Comparison of ENCODE assay signal across 9 cellular contexts in genomic region chr15:40334941-40335795, GRCh38. TPM values are rescaled to one million over a fixed set of nuclear protein-coding genes. Genes with fewer than 3 reads are reported as not detected.
DNase-seq lines count a peak whose midpoint lies in the region; ATAC-seq and TF ChIP-seq lines count a peak whose summit lies in the region.
"Had no signal": no experiment of that assay in that cellular context is flagged by ENCODE, and none has a peak within 500 bp of the region (broad histone marks: within the 10 kb centered on the region; RNA-seq: fewer than 3 reads in every experiment).

No MANE protein-coding gene starts in this region.

- peaks cover 0 to 18% of the 10 kb centered on the region in 2 donors for H3K36me3 ChIP-seq in gastrocnemius medialis

- H3K36me3 Mint-ChIP-seq in activated CD4-positive, alpha-beta memory T cell treated with anti-CD3 and anti-CD28 coated beads for 36 hours: no peaks in the 10 kb centered on the region
- H3K36me3 Mint-ChIP-seq: activated naive CD8-positive, alpha-beta T cell treated with anti-CD3 and anti-CD28 coated beads for 36 hours; memory B cell had no signal

- H3K9me3 ChIP-seq in gastrocnemius medialis: no peaks in the 10 kb centered on the region

- CTCF ChIA-PET in activated CD4-positive, alpha-beta memory T cell treated with anti-CD3 and anti-CD28 coated beads for 36 hours (lab: Charles Lee): interaction anchor here (1.3 to 12.8 kb wide), 10 partner anchors 8 to 88 kb away, joined by 3 to 248 read pairs (median 24); partner anchors contain the start of genes INAFM2 and PLCB2

- no peak overlapping the region for H3K4me3 Mint-ChIP-seq in activated CD4-positive, alpha-beta memory T cell treated with anti-CD3 and anti-CD28 coated beads for 36 hours
- H3K4me3 Mint-ChIP-seq: activated naive CD8-positive, alpha-beta T cell treated with anti-CD3 and anti-CD28 coated beads for 36 hours; memory B cell had no signal

- peaks cover 11% of the 10 kb centered on the region for H3K4me1 Mint-ChIP-seq in activated CD4-positive, alpha-beta memory T cell treated with anti-CD3 and anti-CD28 coated beads for 36 hours (ENCODE audit: low read depth)

- peaks cover 60 to 74% of the 10 kb centered on the region in 2 donors for H3K4me1 ChIP-seq in gastrocnemius medialis

- no peak for TF ChIP-seq CTCF in HL-60 (IDR thresholded peaks at IDR 0.05; ENCODE audit: insufficient read depth, low read length)
- TF ChIP-seq CTCF in dorsolateral prefrontal cortex (IDR thresholded peaks at IDR 0.05 in 54 of 56, conservative IDR thresholded peaks at IDR 0.05 in 2 of 56; ENCODE audit: low read depth in 1 of 56, partially characterized antibody in 56 of 56): no peak
- TF ChIP-seq CTCF in gastrocnemius medialis (IDR thresholded peaks at IDR 0.05 in 4 of 5, conservative IDR thresholded peaks at IDR 0.05 in 1 of 5): no peak

- no peaks in the 10 kb centered on the region for H3K9me3 Mint-ChIP-seq in activated CD4-positive, alpha-beta memory T cell treated with anti-CD3 and anti-CD28 coated beads for 36 hours
- H3K9me3 Mint-ChIP-seq: activated naive CD8-positive, alpha-beta T cell treated with anti-CD3 and anti-CD28 coated beads for 36 hours; memory B cell had no signal

- H3K27me3 ChIP-seq in HL-60 (ENCODE audit: insufficient read depth, poor library complexity, severe bottlenecking): no peaks in the 10 kb centered on the region
- no peaks in the 10 kb centered on the region for H3K27me3 ChIP-seq in dorsolateral prefrontal cortex
- no peaks in the 10 kb centered on the region for H3K27me3 ChIP-seq in gastrocnemius medialis

- ATAC-seq in gastrocnemius medialis (no peak), GM18520 (IDR thresholded peaks at IDR 0.05; ENCODE audit: unreplicated experiment) (no peak)

- in situ Hi-C loops in gastrocnemius medialis (cut with MboI; ENCODE audit: low sequenced_read_pairs in 4 of 4): no loop called here

- no peak for TF ChIP-seq POLR2A in gastrocnemius medialis (IDR thresholded peaks at IDR 0.05)

- no peaks in the 10 kb centered on the region for H3K27me3 Mint-ChIP-seq in activated CD4-positive, alpha-beta memory T cell treated with anti-CD3 and anti-CD28 coated beads for 36 hours
- H3K27me3 Mint-ChIP-seq: activated naive CD8-positive, alpha-beta T cell treated with anti-CD3 and anti-CD28 coated beads for 36 hours had no signal

- peak in 1 of 2 experiments; percentile 72 for DNase-seq in HL-60 (ENCODE audit: low read depth in 1 of 2, low spot score in 1 of 2)
- DNase-seq in dorsolateral prefrontal cortex: no peak
- peak in 1 of 2 donors; percentile 44 for DNase-seq in gastrocnemius medialis
- DNase-seq in activated CD4-positive, alpha-beta memory T cell treated with anti-CD3 and anti-CD28 coated beads for 36 hours: no peak
- DNase-seq in NCI-H345 (lab: John Stamatoyannopoulos, UW): no peak
- DNase-seq: activated naive CD8-positive, alpha-beta T cell treated with anti-CD3 and anti-CD28 coated beads for 36 hours; GOT3 had no signal

- POLR2A ChIA-PET in activated CD4-positive, alpha-beta memory T cell treated with anti-CD3 and anti-CD28 coated beads for 36 hours (lab: Charles Lee): interaction anchor here (0.6 kb wide), 1 partner anchor 28 kb away, joined by 3 read pairs; the partner anchor contains the start of gene PLCB2

- no peak overlapping the region for H3K4me3 ChIP-seq in HL-60 (replicated peaks; ENCODE audit: insufficient read depth, low read length)
- no peak overlapping the region for H3K4me3 ChIP-seq in dorsolateral prefrontal cortex
- no peak overlapping the region for H3K4me3 ChIP-seq in gastrocnemius medialis

- H3K27ac ChIP-seq in HL-60 (replicated peaks) (peak overlapping the region; percentile 85), dorsolateral prefrontal cortex (peak overlapping the region in 46 of 59 donors; percentile 0 to 85 (median 68)), gastrocnemius medialis (peak overlapping the region; percentile 58 to 99 (median 98))

- H3K27ac Mint-ChIP-seq in activated CD4-positive, alpha-beta memory T cell treated with anti-CD3 and anti-CD28 coated beads for 36 hours: no peak overlapping the region
- H3K27ac Mint-ChIP-seq: activated naive CD8-positive, alpha-beta T cell treated with anti-CD3 and anti-CD28 coated beads for 36 hours had no signal

- intact Hi-C loops in dorsolateral prefrontal cortex (cut with DNase I): loop anchor here in 1 of 2 donors (5.0 kb wide), 1 partner anchor 58 kb away; no protein-coding TSS in a partner anchor
- intact Hi-C loops in gastrocnemius medialis (cut with DNase I; ENCODE audit: low total_unique reads): no loop called here
- intact Hi-C loops in activated CD4-positive, alpha-beta memory T cell treated with anti-CD3 and anti-CD28 coated beads for 36 hours (cut with micrococcal nuclease): no loop called here

RNA-seq across cellular contexts. Expression of gene CCDC9B, which starts 5.6 kb away (rescaled TPM):
- 10 to 100 TPM in 114 of 120 experiments, 1 to 10 TPM in 6; 7.1 to 37.9 (median 17.3) TPM for total RNA-seq in dorsolateral prefrontal cortex
- 10 to 100 TPM; 14.4 to 55.1 (median 20.5) TPM for total RNA-seq in gastrocnemius medialis
- 1 to 10 TPM in 1 of 2 experiments, under 1 TPM in 1; 0.53 to 1.6 TPM for total RNA-seq in activated CD4-positive, alpha-beta memory T cell treated with anti-CD3 and anti-CD28 coated beads for 36 hours

RNA-seq across cellular contexts. Expression of gene INAFM2, which starts 11.7 kb away (rescaled TPM):
- total RNA-seq in dorsolateral prefrontal cortex (10 to 100 TPM; 15.6 to 46.5 (median 29.8) TPM), gastrocnemius medialis (10 to 100 TPM; 17.2 to 28.1 (median 17.7) TPM)
- total RNA-seq in activated CD4-positive, alpha-beta memory T cell treated with anti-CD3 and anti-CD28 coated beads for 36 hours: 1 to 10 TPM; 6.7 to 7.4 TPM

RNA-seq across cellular contexts. Expression of gene PHGR1, which starts 15.7 kb away (rescaled TPM):
- total RNA-seq in dorsolateral prefrontal cortex: not detected
- total RNA-seq in gastrocnemius medialis: 10 to 100 TPM in 1 of 4 donors, not detected in 3; 12.1 TPM
- total RNA-seq in activated CD4-positive, alpha-beta memory T cell treated with anti-CD3 and anti-CD28 coated beads for 36 hours: not detected
- total RNA-seq: activated naive CD8-positive, alpha-beta T cell treated with anti-CD3 and anti-CD28 coated beads for 36 hours had no signal

RNA-seq across cellular contexts. Expression of gene DISP2, which starts 22.9 kb away (rescaled TPM):
- total RNA-seq in dorsolateral prefrontal cortex (10 to 100 TPM; 11.5 to 58.0 (median 37.6) TPM), gastrocnemius medialis (under 1 TPM; 0.02 to 0.12 (median 0.06) TPM)
- total RNA-seq in activated CD4-positive, alpha-beta memory T cell treated with anti-CD3 and anti-CD28 coated beads for 36 hours: under 1 TPM; 0.02 to 0.05 TPM

RNA-seq across cellular contexts. Expression of gene PLCB2, which starts 27.4 kb away (rescaled TPM):
- total RNA-seq in dorsolateral prefrontal cortex (10 to 100 TPM; 10.2 to 52.4 (median 21.2) TPM), gastrocnemius medialis (1 to 10 TPM in 2 of 4 donors, under 1 TPM in 1, not detected in 1; 0.72 to 2.0 (median 1.4) TPM)
- 10 to 100 TPM; 65.3 to 70.7 TPM for total RNA-seq in activated CD4-positive, alpha-beta memory T cell treated with anti-CD3 and anti-CD28 coated beads for 36 hours
